ENCODE assay signal across 12 cellular contexts in genomic region chr1:87872189-87872588, GRCh38.
A peak's percentile ranks its signal among the peaks of the same experiment; 100 is the strongest.
DNase-seq lines count a peak whose midpoint lies in the region; ATAC-seq lines count a peak whose summit lies in the region.
"Had no signal": no experiment of that assay in that cellular context is flagged by ENCODE, and none has a peak within 500 bp of the region (broad histone marks: within the 10 kb centered on the region; RNA-seq: fewer than 3 reads in every experiment).

No MANE protein-coding gene starts in this region.

- ATAC-seq in GM19467 (IDR thresholded peaks at IDR 0.05; ENCODE audit: unreplicated experiment) = peak; percentile 61
- ATAC-seq in HG03025 (IDR thresholded peaks at IDR 0.05; ENCODE audit: low FRiP score, unreplicated experiment) = peak; percentile 71
- ATAC-seq in left ventricle myocardium superior = no peak
- ATAC-seq: foreskin keratinocyte had no signal

- intact Hi-C loops in left ventricle myocardium superior (cut with micrococcal nuclease) = no loop called here

- DNase-seq in GDM1 (lab: John Stamatoyannopoulos, UW) (peak; percentile 19), RPMI8226 (peak; percentile 64), OCI-M1 (lab: John Stamatoyannopoulos, UW) (no peak), left ventricle myocardium superior (no peak), foreskin melanocyte (no peak), NCI-H2081 (lab: John Stamatoyannopoulos, UW) (no peak)
- DNase-seq: foreskin keratinocyte, kidney glomerular epithelial cell, NCI-H1092, NCI-H748 treated with DMSO at 0.1 percent for 48 hours had no signal

Comparison
In these comparisons a context has a peak if more than half of its experiments do, and no peak if none do; other contexts are left out.
1. DNase-seq: peak in GDM1 (single experiment) and RPMI8226 (single experiment); none in OCI-M1 (single experiment), left ventricle myocardium superior (single experiment), foreskin melanocyte (single experiment) and NCI-H2081 (0 of 2).